ENCODE assay signal across 8 cellular contexts in the genomic region with DNA sequence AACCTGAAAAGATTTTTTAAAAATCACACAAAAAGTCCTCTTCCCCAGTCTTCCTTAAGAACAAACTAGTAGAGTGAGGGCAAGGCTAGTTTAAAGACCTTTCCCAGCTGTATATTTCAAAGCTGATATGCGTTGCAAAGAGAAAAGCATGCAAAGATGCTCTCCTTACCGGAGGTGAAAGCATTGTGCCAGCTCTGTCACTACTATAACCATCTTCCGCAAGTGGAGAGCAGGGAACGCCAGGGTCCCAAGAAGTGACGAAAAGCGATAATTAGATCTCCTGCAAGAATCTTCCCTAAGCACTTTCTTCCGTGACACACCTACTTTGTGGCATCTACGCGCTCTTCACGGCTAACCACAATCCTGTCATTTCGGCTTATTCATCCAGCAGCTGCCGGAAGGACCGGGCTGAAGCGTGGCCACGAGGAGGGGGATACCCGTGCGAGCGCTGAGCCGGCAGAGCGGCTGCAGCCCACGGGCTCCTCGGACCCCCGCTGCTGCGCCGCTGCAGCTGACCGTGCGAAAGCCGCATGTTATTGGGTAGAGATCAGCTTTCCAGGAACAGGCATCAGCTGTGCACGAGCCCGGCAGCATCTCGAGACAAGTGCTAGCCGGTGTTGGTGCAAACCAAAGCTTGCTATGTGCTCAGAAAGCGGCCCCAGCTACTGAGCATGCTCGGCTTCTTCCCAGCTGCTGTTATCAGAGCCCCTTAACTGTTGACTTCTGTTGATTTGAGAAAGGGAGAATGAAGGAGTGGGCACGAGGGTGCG. TPM values are rescaled to one million over a fixed set of nuclear protein-coding genes. Genes with fewer than 3 reads are reported as not detected.
DNase-seq lines count a peak whose midpoint lies in the region; ATAC-seq and TF ChIP-seq lines count a peak whose summit lies in the region.

No MANE protein-coding gene starts in this region.

- no peak for TF ChIP-seq POLR2A in thyroid gland (IDR thresholded peaks at IDR 0.05)

- H3K18ac ChIP-seq in neuronal stem cell (ENCODE audit: low read length), result peak overlapping the region; percentile 9

- no peaks in the 10 kb centered on the region for H3K9me3 ChIP-seq in neuronal stem cell (replicated peaks in 1 of 2; ENCODE audit: control insufficient read depth in 2 of 2, insufficient read depth in 1 of 2, low read depth in 1 of 2, low read length in 2 of 2)
- H3K9me3 ChIP-seq in thyroid gland, result no peaks in the 10 kb centered on the region

- no peak overlapping the region for H2AK5ac ChIP-seq in neuronal stem cell (ENCODE audit: low read depth, low read length)

- H3K27ac ChIP-seq in neuronal stem cell (replicated peaks; ENCODE audit: low read length), result no peak overlapping the region
- H3K27ac ChIP-seq in thyroid gland, result no peak overlapping the region

- H3K4me1 ChIP-seq in neuronal stem cell (ENCODE audit: control insufficient read depth in 2 of 2, insufficient read depth in 1 of 2, low read depth in 1 of 2, low read length in 2 of 2) (peaks cover 1 to 8% of the 10 kb centered on the region in 2 donors), thyroid gland (peaks cover 0 to 8% of the 10 kb centered on the region in 2 donors)

- no peak overlapping the region for H3K14ac ChIP-seq in neuronal stem cell (ENCODE audit: low read length)

- H2BK12ac ChIP-seq in neuronal stem cell (ENCODE audit: low read length), result no peak overlapping the region

- intact Hi-C loops in thyroid gland (cut with DNase I), result no loop called here

- H3K4ac ChIP-seq in neuronal stem cell (ENCODE audit: low read length), result no peak overlapping the region

- H3K23ac ChIP-seq in neuronal stem cell (ENCODE audit: low read depth, low read length, poor library complexity), result no peak overlapping the region

- H2BK15ac ChIP-seq in neuronal stem cell (ENCODE audit: low read length), result no peak overlapping the region

- peak overlapping the region; percentile 77 for H3K4me2 ChIP-seq in neuronal stem cell (ENCODE audit: insufficient read depth, low read length, poor library complexity, severe bottlenecking)

- H2BK5ac ChIP-seq in neuronal stem cell (ENCODE audit: low read length), result no peak overlapping the region

- H3K36me3 ChIP-seq in neuronal stem cell (replicated peaks in 1 of 2; ENCODE audit: control insufficient read depth in 2 of 2, insufficient read depth in 2 of 2, low read length in 2 of 2) (no peaks in the 10 kb centered on the region), thyroid gland (no peaks in the 10 kb centered on the region)

- no CpG with 5 or more reads among the region's 36 CpGs for WGBS in neuronal stem cell (ENCODE audit: extremely low coverage in 2 of 2, insufficient read length in 2 of 2, insufficient replicate concordance in 1 of 2), 2 donors
- 3 to 5% methylated on average over 21 to 23 of the region's 36 CpGs for WGBS in thyroid gland, 2 donors

- no peak for TF ChIP-seq CTCF in fibroblast of mammary gland (conservative IDR thresholded peaks at IDR 0.05; ENCODE audit: control insufficient read depth, insufficient read depth, low read depth, low read length)
- TF ChIP-seq CTCF in thyroid gland (IDR thresholded peaks at IDR 0.05), result no peak

- in situ Hi-C loops in ACHN (cut with HindIII; ENCODE audit: low pct_ligation_motif_present, low pct_unique_long_range_greater_than_20kb, low sequenced_read_pairs), result no loop called here

- peak overlapping the region; percentile 57 for H3K4me3 ChIP-seq in fibroblast of mammary gland (ENCODE audit: control insufficient read depth, low read depth, low read length)
- H3K4me3 ChIP-seq in neuronal stem cell (ENCODE audit: low read length in 2 of 2), result peak overlapping the region; percentile 40 to 73
- peak overlapping the region in 1 of 3 donors; percentile 14 for H3K4me3 ChIP-seq in thyroid gland (replicated peaks in 1 of 3)

- H3K79me1 ChIP-seq in neuronal stem cell (ENCODE audit: low read depth, low read length), result no peaks in the 10 kb centered on the region

- H2BK120ac ChIP-seq in neuronal stem cell (ENCODE audit: low read depth, low read length), result no peak overlapping the region

- H2AFZ ChIP-seq in neuronal stem cell (ENCODE audit: low read length), result peak overlapping the region; percentile 82

- DNase-seq in ACHN, result peak; percentile 48
- DNase-seq in GM19240 (ENCODE audit: insufficient read length, low spot score), result peak; percentile 13
- peak; percentile 14 for DNase-seq in NOMO-1 treated with dmso at 0.1 percent for 144 hours (lab: John Stamatoyannopoulos, UW; ENCODE audit: unreplicated experiment)
- DNase-seq in activated T-cell treated with anti-CD3 and anti-CD28 coated beads, Interleukin-2, amount 50 U/mL, for 48 hours, result peak; percentile 75 to 79
- peak; percentile 63 for DNase-seq in fibroblast of mammary gland (ENCODE audit: low read depth)
- peak; percentile 65 for DNase-seq in neuronal stem cell (ENCODE audit: low spot score)
- peak; percentile 30 to 44 for DNase-seq in thyroid gland

- H4K91ac ChIP-seq in neuronal stem cell (ENCODE audit: low read depth, low read length, poor library complexity), result no peak overlapping the region

- peak; percentile 88 for ATAC-seq in HG03378 (IDR thresholded peaks at IDR 0.05; ENCODE audit: unreplicated experiment)

- H3K9ac ChIP-seq in neuronal stem cell (ENCODE audit: low read depth, low read length, poor library complexity), result no peak overlapping the region

- no peak overlapping the region for H4K8ac ChIP-seq in neuronal stem cell (ENCODE audit: low read depth, low read length)

- peaks cover 0 to 56% (median 4%) of the 10 kb centered on the region in 3 experiments for H3K27me3 ChIP-seq in neuronal stem cell (ENCODE audit: control insufficient read depth in 3 of 3, insufficient read depth in 3 of 3, low read depth in 1 of 3, low read length in 3 of 3)
- no peaks in the 10 kb centered on the region for H3K27me3 ChIP-seq in thyroid gland

RNA-seq across cellular contexts. Expression of gene ARHGAP18, which starts 57.2 kb away (rescaled TPM):
- polyA plus RNA-seq in neuronal stem cell (2013, experiment 1 of 2), result 3.1 TPM
- polyA plus RNA-seq in neuronal stem cell (2013, experiment 2 of 2), result 3.2 TPM
- total RNA-seq in thyroid gland, result 10 to 100 TPM; 26.5 to 31.6 (median 28.3) TPM

Comparison
In these comparisons a context has a peak if more than half of its experiments do, and no peak if none do; other contexts are left out.
1. DNase-seq: peak in every context shown above with its lines; median percentile 77 in activated T-cell treated with anti-CD3 and anti-CD28 coated beads, Interleukin-2, amount 50 U/mL, for 48 hours; 65 in neuronal stem cell; 63 in fibroblast of mammary gland; 48 in ACHN; 37 in thyroid gland; 14 in NOMO-1 treated with dmso at 0.1 percent for 144 hours; 13 in GM19240.